In genomic region chr17:3968886-3969524, GRCh38 we compare ENCODE assay signal across 38 cellular contexts. TPM values are rescaled to one million over a fixed set of nuclear protein-coding genes. Genes with fewer than 3 reads are reported as not detected.
DNase-seq lines count a peak whose midpoint lies in the region; ATAC-seq and TF ChIP-seq lines count a peak whose summit lies in the region.
"Had no signal": no experiment of that assay in that cellular context is flagged by ENCODE, and none has a peak within 500 bp of the region (broad histone marks: within the 10 kb centered on the region; RNA-seq: fewer than 3 reads in every experiment).

No MANE protein-coding gene starts in this region.

- intact Hi-C loops in activated T-helper 2 cell treated with anti-CD3 and anti-CD28 coated beads, Interferon-gamma antibody, Interleukin-2, Interleukin-4, amounts not matched to agents 10 μg/mL and 5 μg/mL and 100 μg/mL, durations not matched to agents 14 hours and 24 hours and 36 hours (cut with micrococcal nuclease), result loop anchor here (5.0 kb wide), 1 partner anchor 173 kb away; the partner anchor contains the start of genes CYB5D2 and ZZEF1
- intact Hi-C loops in head of caudate nucleus (cut with DNase I), result no loop called here

- H3K27ac Mint-ChIP-seq in stimulated activated naive CD8-positive, alpha-beta T cell treated with anti-CD3 and anti-CD28 coated beads, Interleukin-15, Interleukin-2, amounts not matched to agents 100 ng/mL and 50 ng/mL, for 24 hours, result peak overlapping the region; percentile 19
- peak overlapping the region; percentile 75 for H3K27ac Mint-ChIP-seq in activated T-helper 2 cell treated with anti-CD3 and anti-CD28 coated beads, Interferon-gamma antibody, Interleukin-2, Interleukin-4, amounts not matched to agents 10 μg/mL and 5 μg/mL and 100 μg/mL, durations not matched to agents 14 hours and 24 hours and 36 hours
- H3K27ac Mint-ChIP-seq: CD4-positive, CD25-positive, alpha-beta regulatory T cell; dendritic cell treated with granulocyte-macrophage colony-stimulating factor and Interleukin-4, amounts not matched to agents 40 ng/mL and 50 ng/mL, for 4 days; endodermal cell; GM23338; stimulated activated naive B cell treated with anti-CD40 and anti-IgM and Interleukin-4, amounts not matched to agents 10 μg/mL and 1 μg/mL and 100 μg/mL, for 72 hours; T-helper 1 cell treated with Interleukin-12 subunit alpha and Interleukin-12 subunit beta and Interleukin-4 antibody, amounts not matched to agents 30 μg/mL and 1 μg/mL, for 36 hours had no signal

- no peaks in the 10 kb centered on the region for H3K27me3 Mint-ChIP-seq in stimulated activated naive CD8-positive, alpha-beta T cell treated with anti-CD3 and anti-CD28 coated beads, Interleukin-15, Interleukin-2, amounts not matched to agents 100 ng/mL and 50 ng/mL, for 24 hours
- H3K27me3 Mint-ChIP-seq in activated T-helper 2 cell treated with anti-CD3 and anti-CD28 coated beads, Interferon-gamma antibody, Interleukin-2, Interleukin-4, amounts not matched to agents 10 μg/mL and 5 μg/mL and 100 μg/mL, durations not matched to agents 14 hours and 24 hours and 36 hours (ENCODE audit: low read depth), result no peaks in the 10 kb centered on the region
- H3K27me3 Mint-ChIP-seq: stimulated activated naive B cell treated with anti-CD40 and anti-IgM and Interleukin-4, amounts not matched to agents 10 μg/mL and 1 μg/mL and 100 μg/mL, for 72 hours had no signal

- H3K9ac ChIP-seq in OCI-LY3 (ENCODE audit: low read length), result no peak overlapping the region

- peak overlapping the region; percentile 18; the same call in 1 of the 2 replicates for H3K4me2 ChIP-seq in OCI-LY3 (ENCODE audit: low read length)
- H3K4me2 ChIP-seq: GM23338, hepatocyte had no signal

- H3K4me3 Mint-ChIP-seq in stimulated activated naive CD8-positive, alpha-beta T cell treated with anti-CD3 and anti-CD28 coated beads, Interleukin-15, Interleukin-2, amounts not matched to agents 100 ng/mL and 50 ng/mL, for 24 hours, result peak overlapping the region; percentile 22
- no peak overlapping the region for H3K4me3 Mint-ChIP-seq in activated T-helper 2 cell treated with anti-CD3 and anti-CD28 coated beads, Interferon-gamma antibody, Interleukin-2, Interleukin-4, amounts not matched to agents 10 μg/mL and 5 μg/mL and 100 μg/mL, durations not matched to agents 14 hours and 24 hours and 36 hours (ENCODE audit: low read depth)
- H3K4me3 Mint-ChIP-seq: dendritic cell treated with granulocyte-macrophage colony-stimulating factor and Interleukin-4, amounts not matched to agents 40 ng/mL and 50 ng/mL, for 4 days; endodermal cell; GM23338; stimulated activated naive B cell treated with anti-CD40 and anti-IgM and Interleukin-4, amounts not matched to agents 10 μg/mL and 1 μg/mL and 100 μg/mL, for 72 hours; T-helper 1 cell treated with Interleukin-12 subunit alpha and Interleukin-12 subunit beta and Interleukin-4 antibody, amounts not matched to agents 30 μg/mL and 1 μg/mL, for 36 hours had no signal

- H3K79me2 ChIP-seq in OCI-LY3 (ENCODE audit: low read length), result peaks cover 1% of the 10 kb centered on the region; the same call in 1 of the 2 replicates
- H3K79me2 ChIP-seq: hepatocyte had no signal

- no peaks in the 10 kb centered on the region for H4K20me1 ChIP-seq in OCI-LY3 (ENCODE audit: insufficient read depth, low read length)

- no peak for ATAC-seq in stimulated activated naive CD8-positive, alpha-beta T cell treated with anti-CD3 and anti-CD28 coated beads, Interleukin-15, Interleukin-2, amounts not matched to agents 100 U/mL and 50 U/mL, for 24 hours
- ATAC-seq in GM21529 (IDR thresholded peaks at IDR 0.05; ENCODE audit: unreplicated experiment), result no peak
- ATAC-seq: GM23338; HepG2; left cardiac atrium; sciatic nerve; stimulated activated naive B cell treated with anti-CD40 and anti-IgM and Interleukin-4, amounts not matched to agents 10 μg/mL and 1 μg/mL and 100 μg/mL, for 72 hours had no signal

- H3K36me3 Mint-ChIP-seq in stimulated activated naive CD8-positive, alpha-beta T cell treated with anti-CD3 and anti-CD28 coated beads, Interleukin-15, Interleukin-2, amounts not matched to agents 100 ng/mL and 50 ng/mL, for 24 hours (ENCODE audit: low read depth), result no peaks in the 10 kb centered on the region
- H3K36me3 Mint-ChIP-seq in activated T-helper 2 cell treated with anti-CD3 and anti-CD28 coated beads, Interferon-gamma antibody, Interleukin-2, Interleukin-4, amounts not matched to agents 10 μg/mL and 5 μg/mL and 100 μg/mL, durations not matched to agents 14 hours and 24 hours and 36 hours (ENCODE audit: low read depth), result no peaks in the 10 kb centered on the region
- H3K36me3 Mint-ChIP-seq: CD4-positive, CD25-positive, alpha-beta regulatory T cell; stimulated activated naive B cell treated with anti-CD40 and anti-IgM and Interleukin-4, amounts not matched to agents 10 μg/mL and 1 μg/mL and 100 μg/mL, for 72 hours had no signal

- TF ChIP-seq CTCF in OCI-LY3 (IDR thresholded peaks at IDR 0.05; ENCODE audit: low read depth, low read length), result no peak

- peak overlapping the region; percentile 27; the same call in 1 of the 2 replicates for H3K27ac ChIP-seq in OCI-LY3 (ENCODE audit: low read length)
- H3K27ac ChIP-seq: esophagus squamous epithelium, hepatocyte, prostate gland, testis, VCaP had no signal

- no peaks in the 10 kb centered on the region for H3K27me3 ChIP-seq in OCI-LY3 (ENCODE audit: low read depth, low read length)
- H3K27me3 ChIP-seq: testis had no signal

- H3K9me3 ChIP-seq in OCI-LY3 (ENCODE audit: insufficient read depth, low read length), result 0 out of 2 replicates have a peak, but pooled peaks cover 5% of the 10 kb centered on the region
- H3K9me3 ChIP-seq: esophagus squamous epithelium, prostate gland, testis had no signal

- DNase-seq in stimulated activated naive CD8-positive, alpha-beta T cell treated with anti-CD3 and anti-CD28 coated beads, Interleukin-15, Interleukin-2, amounts not matched to agents 100 U/mL and 50 U/mL, for 24 hours, result no peak
- DNase-seq in activated T-helper 2 cell treated with anti-CD3 and anti-CD28 coated beads, Interferon-gamma antibody, Interleukin-2, Interleukin-4, amounts not matched to agents 10 μg/mL and 5 μg/mL and 100 μg/mL, durations not matched to agents 14 hours and 24 hours and 36 hours (ENCODE audit: low spot score), result no peak
- DNase-seq in stimulated activated CD8-positive, alpha-beta memory T cell treated with anti-CD3 and anti-CD28 coated beads, Interleukin-4, amount 100 ng/mL, for 48 hours, result peak; percentile 36
- DNase-seq in NCI-H2029 (lab: John Stamatoyannopoulos, UW), result no peak
- DNase-seq in head of caudate nucleus, result no peak
- DNase-seq: activated CD4-positive, alpha-beta T cell treated with anti-CD3 and anti-CD28 coated beads, Interleukin-2, amount 50 U/mL, for 48 hours; activated effector memory CD4-positive, alpha-beta T cell treated with anti-CD3 and anti-CD28 coated beads, Interleukin-2, amount 50 U/mL, for 16 hours; activated T-cell treated with anti-CD3 and anti-CD28 coated beads for 4 hours; CD4-positive, CD25-positive, alpha-beta regulatory T cell; central memory CD4-positive, alpha-beta T cell; DMS 273 treated with DMSO at 0.1 percent for 48 hours; EL; endodermal cell; esophagus squamous epithelium; left cardiac atrium; mammary epithelial cell; NCI-H1105; NCI-H2029 treated with DMSO at 0.1 percent for 48 hours; NCI-H345; NCI-H82; RPMI8226; stimulated activated CD4-positive, alpha-beta T cell treated with anti-CD3 and anti-CD28 coated beads, Interleukin-12 subunit alpha, Interleukin-12 subunit beta, amount 100 ng/mL, for 4 hours; stimulated activated CD4-positive, alpha-beta T cell treated with anti-CD3 and anti-CD28 coated beads, Interleukin-4, amount 100 ng/mL, for 4 hours; stimulated activated naive B cell treated with anti-CD40 and anti-IgM and Interleukin-4, amounts not matched to agents 10 μg/mL and 1 μg/mL and 100 μg/mL, for 72 hours; testis had no signal

- peaks cover 5% of the 10 kb centered on the region for H3K36me3 ChIP-seq in OCI-LY3 (replicated peaks; ENCODE audit: low read depth, low read length)
- H3K36me3 ChIP-seq: esophagus squamous epithelium, prostate gland had no signal

- no peak overlapping the region for H2AFZ ChIP-seq in OCI-LY3 (ENCODE audit: low read depth, low read length)
- H2AFZ ChIP-seq: GM23338, hepatocyte had no signal

- H3K4me3 ChIP-seq in OCI-LY3 (ENCODE audit: low read length), result no peak overlapping the region
- H3K4me3 ChIP-seq: esophagus squamous epithelium, GM23338, hepatocyte, prostate gland, testis had no signal

- peaks cover 60% of the 10 kb centered on the region for H3K4me1 ChIP-seq in OCI-LY3 (ENCODE audit: low read length)
- H3K4me1 ChIP-seq: prostate gland had no signal

- peaks cover 41% of the 10 kb centered on the region for H3K4me1 Mint-ChIP-seq in stimulated activated naive CD8-positive, alpha-beta T cell treated with anti-CD3 and anti-CD28 coated beads, Interleukin-15, Interleukin-2, amounts not matched to agents 100 ng/mL and 50 ng/mL, for 24 hours (ENCODE audit: low read depth)
- peaks cover 28% of the 10 kb centered on the region for H3K4me1 Mint-ChIP-seq in activated T-helper 2 cell treated with anti-CD3 and anti-CD28 coated beads, Interferon-gamma antibody, Interleukin-2, Interleukin-4, amounts not matched to agents 10 μg/mL and 5 μg/mL and 100 μg/mL, durations not matched to agents 14 hours and 24 hours and 36 hours (ENCODE audit: low read depth)

- H3K9me3 Mint-ChIP-seq in stimulated activated naive CD8-positive, alpha-beta T cell treated with anti-CD3 and anti-CD28 coated beads, Interleukin-15, Interleukin-2, amounts not matched to agents 100 ng/mL and 50 ng/mL, for 24 hours, result no peaks in the 10 kb centered on the region
- H3K9me3 Mint-ChIP-seq in activated T-helper 2 cell treated with anti-CD3 and anti-CD28 coated beads, Interferon-gamma antibody, Interleukin-2, Interleukin-4, amounts not matched to agents 10 μg/mL and 5 μg/mL and 100 μg/mL, durations not matched to agents 14 hours and 24 hours and 36 hours, result no peaks in the 10 kb centered on the region
- H3K9me3 Mint-ChIP-seq: CD4-positive, CD25-positive, alpha-beta regulatory T cell; dendritic cell treated with granulocyte-macrophage colony-stimulating factor and Interleukin-4, amounts not matched to agents 40 ng/mL and 50 ng/mL, for 4 days; endodermal cell; GM23338; stimulated activated naive B cell treated with anti-CD40 and anti-IgM and Interleukin-4, amounts not matched to agents 10 μg/mL and 1 μg/mL and 100 μg/mL, for 72 hours; T-helper 1 cell treated with Interleukin-12 subunit alpha and Interleukin-12 subunit beta and Interleukin-4 antibody, amounts not matched to agents 30 μg/mL and 1 μg/mL, for 36 hours had no signal

RNA-seq across cellular contexts. Expression of gene ATP2A3, which starts 4.8 kb away (rescaled TPM):
- total RNA-seq in activated T-helper 2 cell treated with anti-CD3 and anti-CD28 coated beads, Interferon-gamma antibody, Interleukin-2, Interleukin-4, amounts not matched to agents 10 μg/mL and 5 μg/mL and 100 μg/mL, durations not matched to agents 14 hours and 24 hours and 36 hours, result 147 and 155 TPM in 2 replicates
- total RNA-seq: HepG2 had no signal

RNA-seq across cellular contexts. Expression of gene P2RX1, which starts 52.7 kb away (rescaled TPM):
- total RNA-seq in activated T-helper 2 cell treated with anti-CD3 and anti-CD28 coated beads, Interferon-gamma antibody, Interleukin-2, Interleukin-4, amounts not matched to agents 10 μg/mL and 5 μg/mL and 100 μg/mL, durations not matched to agents 14 hours and 24 hours and 36 hours, result 4.0 and 4.1 TPM in 2 replicates
- total RNA-seq: endodermal cell, frontal cortex, mammary epithelial cell, SK-MEL-5 had no signal
